Comparison of ENCODE assay signal across 8 cellular contexts in genomic region chr14:67359319-67359774, GRCh38. TPM values are rescaled to one million over a fixed set of nuclear protein-coding genes. Genes with fewer than 3 reads are reported as not detected.
DNase-seq lines count a peak whose midpoint lies in the region; ATAC-seq and TF ChIP-seq lines count a peak whose summit lies in the region.

No MANE protein-coding gene starts in this region.

- ATAC-seq in GM19328 (IDR thresholded peaks at IDR 0.05; ENCODE audit: unreplicated experiment) (peak; percentile 1), RWPE2 (ENCODE audit: low read depth) (peak; percentile 66), natural killer cell (no peak), HG02588 (IDR thresholded peaks at IDR 0.05; ENCODE audit: unreplicated experiment) (no peak)

- H3K4me1 ChIP-seq in ACC112 (ENCODE audit: control insufficient read depth, insufficient read depth, low read length, unreplicated experiment) (peaks cover 46% of the 10 kb centered on the region), RWPE2 (ENCODE audit: insufficient read depth, poor library complexity, severe bottlenecking) (peaks cover 24% of the 10 kb centered on the region)

- H2AFZ ChIP-seq in ACC112 (ENCODE audit: low read length, unreplicated experiment), result peak overlapping the region; percentile 64

- H3K36me3 ChIP-seq in ACC112 (ENCODE audit: insufficient read depth, low read length) (no peaks in the 10 kb centered on the region; the same call in 1 of the 2 replicates), RWPE2 (ENCODE audit: low read depth) (peaks cover 36% of the 10 kb centered on the region)

- peak overlapping the region; percentile 99 for H3K4me3 Mint-ChIP-seq in natural killer cell

- peak overlapping the region; percentile 99 for H3K27ac Mint-ChIP-seq in natural killer cell

- TF ChIP-seq CTCF in RWPE2 (IDR thresholded peaks at IDR 0.05; ENCODE audit: poor library complexity, severe bottlenecking), result no peak
- TF ChIP-seq CTCF in epithelial cell of esophagus (IDR thresholded peaks at IDR 0.05; ENCODE audit: insufficient read depth, low read depth, low read length, missing control alignments), result no peak
- TF ChIP-seq CTCF in natural killer cell (IDR thresholded peaks at IDR 0.05), result no peak

- H3K4me3 ChIP-seq in ACC112 (ENCODE audit: low read depth, low read length) (peak overlapping the region; percentile 95), RWPE2 (ENCODE audit: severe bottlenecking) (peak overlapping the region; percentile 73), epithelial cell of esophagus (ENCODE audit: low read length) (peak overlapping the region; percentile 99)

- H3K9me3 Mint-ChIP-seq in natural killer cell, result no peaks in the 10 kb centered on the region

- DNase-seq in RWPE2 (ENCODE audit: low spot score) (peak; percentile 83), epithelial cell of esophagus (ENCODE audit: low read depth) (peak; percentile 71), natural killer cell (no peak), cerebellar cortex (ENCODE audit: low spot score) (no peak), SW 1271 (lab: John Stamatoyannopoulos, UW) (no peak)

- no peaks in the 10 kb centered on the region for H3K9me3 ChIP-seq in RWPE2 (ENCODE audit: severe bottlenecking)

- H3K27me3 ChIP-seq in ACC112 (ENCODE audit: insufficient read depth, low read length), result no peaks in the 10 kb centered on the region
- no peaks in the 10 kb centered on the region for H3K27me3 ChIP-seq in RWPE2 (ENCODE audit: insufficient read depth, poor library complexity, severe bottlenecking)

- H3K36me3 Mint-ChIP-seq in natural killer cell, result no peaks in the 10 kb centered on the region

- intact Hi-C loops in natural killer cell (cut with micrococcal nuclease), result no loop called here

- H3K4me1 Mint-ChIP-seq in natural killer cell, result peaks cover 59 to 61% of the 10 kb centered on the region in 2 donors

- H3K27me3 Mint-ChIP-seq in natural killer cell (ENCODE audit: low read depth in 2 of 2), result no peaks in the 10 kb centered on the region

- peaks cover 93% of the 10 kb centered on the region for H3K79me2 ChIP-seq in ACC112 (ENCODE audit: control insufficient read depth, insufficient read depth, low read length, unreplicated experiment)

- H3K27ac ChIP-seq in ACC112 (ENCODE audit: low read depth, low read length) (peak overlapping the region; percentile 97), RWPE2 (ENCODE audit: poor library complexity, severe bottlenecking) (peak overlapping the region; percentile 84)

RNA-seq across cellular contexts. Expression of gene ATP6V1D, which starts 0.3 kb away (rescaled TPM):
- total RNA-seq in natural killer cell, result 10 to 100 TPM; 61.9 to 77.5 (median 70.0) TPM

RNA-seq across cellular contexts. Expression of gene EIF2S1, which starts 0.8 kb away (rescaled TPM):
- 10 to 100 TPM; 31.6 to 37.7 (median 33.2) TPM for total RNA-seq in natural killer cell

RNA-seq across cellular contexts. Expression of gene PLEK2, which starts 52.6 kb away (rescaled TPM):
- total RNA-seq in natural killer cell, result not detected

Comparison
In these comparisons a context has a peak if more than half of its experiments do, and no peak if none do; other contexts are left out.
1. ATAC-seq: peak in GM19328 (single experiment) and RWPE2 (single experiment); none in natural killer cell (0 of 3) and HG02588 (single experiment).
2. DNase-seq: peak in RWPE2 (single experiment) and epithelial cell of esophagus (single experiment); none in natural killer cell (single experiment), cerebellar cortex (single experiment) and SW 1271 (0 of 2).
3. Peak in every context shown above with its lines, with median percentiles within 50 percentile points of each other: H3K4me3 ChIP-seq.